Comparison of ENCODE assay signal across 1 cellular context in the genomic region with DNA sequence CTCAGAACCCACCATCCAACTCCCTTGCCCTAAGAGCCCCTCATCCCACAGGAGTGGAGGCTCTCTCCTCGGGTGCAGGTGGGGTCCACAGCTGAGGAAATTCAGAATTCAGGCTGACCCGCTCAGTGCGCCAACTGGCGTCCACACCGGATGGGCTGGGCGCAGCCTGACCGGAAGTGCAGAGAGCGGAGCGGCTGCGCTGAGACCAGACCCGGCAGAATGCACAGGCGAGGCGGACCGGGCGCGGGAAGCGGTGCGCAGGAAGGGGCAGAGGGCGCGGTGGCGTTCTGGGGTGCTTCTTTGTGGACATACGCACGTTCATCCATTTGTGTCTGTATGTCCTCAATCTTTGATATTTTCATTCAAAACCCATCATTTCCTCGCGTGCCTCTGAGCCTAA.
TF ChIP-seq lines count a peak whose summit lies in the region.

No MANE protein-coding gene starts in this region.

TF ChIP-seq in SK-N-SH treated with all-trans-retinoic acid at 6 μM for 48 hours, 23 proteins besides CTCF, POLR2A, EP300 and RAD21 (continued from another document):
- no peak for TF ChIP-seq RARB (CRISPR knock-in tag; IDR thresholded peaks at IDR 0.05)
- TF ChIP-seq TCF4 (CRISPR knock-in tag; IDR thresholded peaks at IDR 0.05; ENCODE audit: borderline replicate concordance) = no peak
- TF ChIP-seq ZFP30 (CRISPR knock-in tag; IDR thresholded peaks at IDR 0.05) = no peak
- TF ChIP-seq BACH2 (CRISPR knock-in tag; IDR thresholded peaks at IDR 0.05; ENCODE audit: borderline replicate concordance) = no peak
- TF ChIP-seq ISL1 (CRISPR knock-in tag; IDR thresholded peaks at IDR 0.05) = no peak
